Comparison of ENCODE assay signal across 27 cellular contexts in genomic region chr18:44960580-44960979, GRCh38.
DNase-seq lines count a peak whose midpoint lies in the region; ATAC-seq, FAIRE-seq and TF ChIP-seq lines count a peak whose summit lies in the region.
"Had no signal": no experiment of that assay in that cellular context is flagged by ENCODE, and none has a peak within 500 bp of the region (broad histone marks: within the 10 kb centered on the region; RNA-seq: fewer than 3 reads in every experiment).

No MANE protein-coding gene starts in this region.

- no peak for FAIRE-seq in bronchial epithelial cell (lab: Jason Lieb, UNC)
- FAIRE-seq: A549, GM12891, GM18507, H1 had no signal

- no peaks in the 10 kb centered on the region for H3K9me3 Mint-ChIP-seq in memory B cell
- no peaks in the 10 kb centered on the region for H3K9me3 Mint-ChIP-seq in stimulated activated effector memory CD8-positive, alpha-beta T cell treated with anti-CD3 and anti-CD28 coated beads, Interleukin-12 subunit alpha, Interleukin-12 subunit beta, amount 100 ng/mL, for 72 hours
- H3K9me3 Mint-ChIP-seq: CD4-positive, alpha-beta T cell; CD8-positive, alpha-beta memory T cell had no signal

- 0 out of 4 replicates have a peak, but pooled peaks cover 0 to 8% of the 10 kb centered on the region in 2 experiments for H3K4me1 ChIP-seq in SK-N-SH (ENCODE audit: control insufficient read depth in 1 of 2, insufficient read depth in 2 of 2, low read depth in 1 of 2, low read length in 1 of 2)
- H3K4me1 ChIP-seq: A549, BE2C had no signal

- TF ChIP-seq CTCF in bronchial epithelial cell (IDR thresholded peaks at IDR 0.05; ENCODE audit: insufficient read depth, low read length, severe bottlenecking) (no peak), SK-N-SH (IDR thresholded peaks at IDR 0.05) (no peak)

- no peaks in the 10 kb centered on the region for H3K36me3 ChIP-seq in bronchial epithelial cell (ENCODE audit: control insufficient read depth, insufficient read depth, low read length)
- no peaks in the 10 kb centered on the region for H3K36me3 ChIP-seq in SK-N-SH (replicated peaks in 1 of 2; ENCODE audit: control insufficient read depth in 1 of 2, insufficient read depth in 2 of 2, low read length in 1 of 2)
- H3K36me3 ChIP-seq: BE2C had no signal

- no peak overlapping the region for H3K4me3 Mint-ChIP-seq in memory B cell
- no peak overlapping the region for H3K4me3 Mint-ChIP-seq in stimulated activated effector memory CD8-positive, alpha-beta T cell treated with anti-CD3 and anti-CD28 coated beads, Interleukin-12 subunit alpha, Interleukin-12 subunit beta, amount 100 ng/mL, for 72 hours
- H3K4me3 Mint-ChIP-seq: CD14-positive monocyte; CD4-positive, alpha-beta T cell; CD8-positive, alpha-beta memory T cell had no signal

- H3K9me3 ChIP-seq in SK-N-SH: no peaks in the 10 kb centered on the region
- H3K9me3 ChIP-seq: A549, BE2C had no signal

- H3K27me3 ChIP-seq in bronchial epithelial cell (ENCODE audit: control insufficient read depth, insufficient read depth, low read length) (no peaks in the 10 kb centered on the region), SK-N-SH (ENCODE audit: insufficient read depth) (no peaks in the 10 kb centered on the region)
- H3K27me3 ChIP-seq: BE2C; BLaER1 treated with 17β-estradiol and CSF1 and Interleukin-3, amounts not matched to agents 10 nM and 100 nM had no signal

- no peaks in the 10 kb centered on the region for H3K27me3 Mint-ChIP-seq in memory B cell
- H3K27me3 Mint-ChIP-seq: CD4-positive, alpha-beta T cell had no signal

- H3K4me2 ChIP-seq in SK-N-SH: no peak overlapping the region
- H3K4me2 ChIP-seq: A549 had no signal

- WGBS in SK-N-SH (ENCODE audit: low lambda C conversion rate): 91% methylated on average over 2 of the region's 2 CpGs

- no peak for TF ChIP-seq EP300 in SK-N-SH (IDR thresholded peaks at IDR 0.05; ENCODE audit: borderline replicate concordance in 1 of 2, low read depth in 1 of 2, low read length in 1 of 2)

- H3K79me2 ChIP-seq in SK-N-SH (ENCODE audit: insufficient read depth): no peaks in the 10 kb centered on the region

- no peak overlapping the region for H3K27ac ChIP-seq in SK-N-SH (ENCODE audit: low read depth in 2 of 2, low read length in 1 of 2)
- H3K27ac ChIP-seq: A549; BLaER1 treated with 17β-estradiol and CSF1 and Interleukin-3, amounts not matched to agents 10 nM and 100 nM; GM23248 had no signal

- no peaks in the 10 kb centered on the region for H3K9me2 ChIP-seq in SK-N-SH

- H3K4me3 ChIP-seq in bronchial epithelial cell (ENCODE audit: low read depth, low read length) (no peak overlapping the region), SK-N-SH (ENCODE audit: low read depth in 2 of 2, low read length in 1 of 2) (no peak overlapping the region)
- H3K4me3 ChIP-seq: A549; BLaER1 treated with 17β-estradiol and CSF1 and Interleukin-3, amounts not matched to agents 10 nM and 100 nM; GM23248 had no signal

- H4K20me1 ChIP-seq in SK-N-SH (ENCODE audit: insufficient read depth): no peaks in the 10 kb centered on the region
- H4K20me1 ChIP-seq: BLaER1 treated with 17β-estradiol and CSF1 and Interleukin-3, amounts not matched to agents 10 nM and 100 nM had no signal

- POLR2A ChIA-PET in SK-N-SH (lab: Yijun Ruan, JAX): no interaction called here

- ATAC-seq in memory B cell (ENCODE audit: low read depth): no peak
- ATAC-seq in stimulated activated effector memory CD8-positive, alpha-beta T cell treated with anti-CD3 and anti-CD28 coated beads, Interleukin-12 subunit alpha, Interleukin-12 subunit beta, amount 100 ng/mL, for 72 hours: no peak
- ATAC-seq in HG03439 (IDR thresholded peaks at IDR 0.05; ENCODE audit: unreplicated experiment): no peak
- ATAC-seq: A549 had no signal

- H3F3A ChIP-seq in SK-N-SH (replicated peaks; ENCODE audit: insufficient read depth): peaks cover 16% of the 10 kb centered on the region

- DNase-seq in bronchial epithelial cell (ENCODE audit: low read depth): peak; percentile 56
- no peak for DNase-seq in memory B cell (ENCODE audit: low spot score in 2 of 2)
- no peak for DNase-seq in stimulated activated effector memory CD8-positive, alpha-beta T cell treated with anti-CD3 and anti-CD28 coated beads, Interleukin-12 subunit alpha, Interleukin-12 subunit beta, amount 100 ng/mL, for 72 hours (ENCODE audit: low spot score in 2 of 2)
- DNase-seq in COLO829 (ENCODE audit: low spot score): no peak
- no peak for DNase-seq in activated T-cell treated with anti-CD3 and anti-CD28 coated beads, Interleukin-2, amount 50 U/mL, for 1 hour
- DNase-seq in SK-N-SH: no peak
- DNase-seq: 8988T; ACHN; AML-193; BE2C; Calu3; CD4-positive, alpha-beta T cell; CD8-positive, alpha-beta memory T cell; COR-L47; DMS53; DMS79 treated with DMSO at 0.1 percent for 48 hours; GF-D8; GM23248; H7; HCEC 1CT had no signal

- H3K9ac ChIP-seq in SK-N-SH: no peak overlapping the region
- H3K9ac ChIP-seq: BLaER1 treated with 17β-estradiol and CSF1 and Interleukin-3, amounts not matched to agents 10 nM and 100 nM; GM23248 had no signal

- CTCF ChIA-PET in SK-N-SH (lab: Yijun Ruan, JAX): interaction anchor here (0.8 kb wide), 1 partner anchor 9 kb away, joined by 3 read pairs; no protein-coding TSS in a partner anchor

- no peak overlapping the region for H2AFZ ChIP-seq in SK-N-SH (ENCODE audit: low read depth)
- H2AFZ ChIP-seq: GM23248 had no signal

- peaks cover 31% of the 10 kb centered on the region for H3K4me1 Mint-ChIP-seq in memory B cell
- peaks cover 26% of the 10 kb centered on the region for H3K4me1 Mint-ChIP-seq in stimulated activated effector memory CD8-positive, alpha-beta T cell treated with anti-CD3 and anti-CD28 coated beads, Interleukin-12 subunit alpha, Interleukin-12 subunit beta, amount 100 ng/mL, for 72 hours
- H3K4me1 Mint-ChIP-seq: CD8-positive, alpha-beta memory T cell had no signal

- H3K27ac Mint-ChIP-seq in memory B cell: peak overlapping the region; percentile 17
- H3K27ac Mint-ChIP-seq in stimulated activated effector memory CD8-positive, alpha-beta T cell treated with anti-CD3 and anti-CD28 coated beads, Interleukin-12 subunit alpha, Interleukin-12 subunit beta, amount 100 ng/mL, for 72 hours: peak overlapping the region; percentile 26
- H3K27ac Mint-ChIP-seq: CD14-positive monocyte; CD4-positive, alpha-beta T cell had no signal

- peaks cover 57% of the 10 kb centered on the region for H3K36me3 Mint-ChIP-seq in memory B cell
- peaks cover 27% of the 10 kb centered on the region for H3K36me3 Mint-ChIP-seq in stimulated activated effector memory CD8-positive, alpha-beta T cell treated with anti-CD3 and anti-CD28 coated beads, Interleukin-12 subunit alpha, Interleukin-12 subunit beta, amount 100 ng/mL, for 72 hours
- H3K36me3 Mint-ChIP-seq: CD14-positive monocyte had no signal

- TF ChIP-seq RAD21 in SK-N-SH (IDR thresholded peaks at IDR 0.05; ENCODE audit: low read length): no peak

TF ChIP-seq in SK-N-SH, 30 proteins besides CTCF, POLR2A, EP300 and RAD21:
- TF ChIP-seq EZH2phosphoT487 (IDR thresholded peaks at IDR 0.05; ENCODE audit: borderline replicate concordance, low read depth) (no peak), RFX5 (IDR thresholded peaks at IDR 0.05; ENCODE audit: low read length) (no peak), IRF3 (IDR thresholded peaks at IDR 0.05; ENCODE audit: low read depth, low read length) (no peak), SMC3 (IDR thresholded peaks at IDR 0.05; ENCODE audit: low read depth, low read length) (no peak), USF1 (IDR thresholded peaks at IDR 0.05; ENCODE audit: borderline replicate concordance, low read depth) (no peak), MAX (IDR thresholded peaks at IDR 0.05; ENCODE audit: low read depth) (no peak), REST (IDR thresholded peaks at IDR 0.05; ENCODE audit: low read depth, low read length) (no peak)
